ENCODE assay signal across 8 cellular contexts in genomic region chr9:6054280-6055099, GRCh38. TPM values are rescaled to one million over a fixed set of nuclear protein-coding genes. Genes with fewer than 3 reads are reported as not detected.
DNase-seq lines count a peak whose midpoint lies in the region; ATAC-seq and TF ChIP-seq lines count a peak whose summit lies in the region.

No MANE protein-coding gene starts in this region.

- H3K9me3 Mint-ChIP-seq in nephron: peaks cover 6% of the 10 kb centered on the region

- intact Hi-C loops in esophagus squamous epithelium (cut with DNase I): loop anchor here (5.0 kb wide), 3 partner anchors 138 to 253 kb away; no protein-coding TSS in a partner anchor

- no peak for TF ChIP-seq POLR2A in esophagus squamous epithelium (IDR thresholded peaks at IDR 0.05)

- H3K4me1 Mint-ChIP-seq in nephron: no peaks in the 10 kb centered on the region

- H3K27me3 ChIP-seq in HL-60 (ENCODE audit: insufficient read depth, poor library complexity, severe bottlenecking) (no peaks in the 10 kb centered on the region), esophagus squamous epithelium (no peaks in the 10 kb centered on the region), thoracic aorta (replicated peaks; ENCODE audit: insufficient read depth) (no peaks in the 10 kb centered on the region)

- no peaks in the 10 kb centered on the region for H3K36me3 ChIP-seq in esophagus squamous epithelium
- H3K36me3 ChIP-seq in thoracic aorta: no peaks in the 10 kb centered on the region

- peak; percentile 73 for TF ChIP-seq CTCF in HL-60 (IDR thresholded peaks at IDR 0.05; ENCODE audit: insufficient read depth, low read length)
- peak; percentile 35 to 79 (median 63) for TF ChIP-seq CTCF in esophagus squamous epithelium (IDR thresholded peaks at IDR 0.05)
- TF ChIP-seq CTCF in nephron (IDR thresholded peaks at IDR 0.05; ENCODE audit: unreplicated experiment in 3 of 3): peak; percentile 72 to 79 (median 72)
- peak; percentile 64 for TF ChIP-seq CTCF in thoracic aorta (IDR thresholded peaks at IDR 0.05)

- H3K4me1 ChIP-seq in esophagus squamous epithelium (peaks cover 0 to 10% (median 0%) of the 10 kb centered on the region in 3 donors), thoracic aorta (ENCODE audit: control insufficient read depth in 1 of 2, low read depth in 2 of 2) (no peaks in the 10 kb centered on the region)

- WGBS in esophagus squamous epithelium, 2 donors: 3 to 13% methylated on average over 3 of the region's 3 CpGs

- no peak overlapping the region for H3K4me3 ChIP-seq in HL-60 (replicated peaks; ENCODE audit: insufficient read depth, low read length)
- H3K4me3 ChIP-seq in esophagus squamous epithelium: no peak overlapping the region
- H3K4me3 ChIP-seq in thoracic aorta: no peak overlapping the region

- H3K4me3 Mint-ChIP-seq in nephron: no peak overlapping the region

- H3K9me3 ChIP-seq in esophagus squamous epithelium (no peaks in the 10 kb centered on the region), thoracic aorta (no peaks in the 10 kb centered on the region)

- no peaks in the 10 kb centered on the region for H3K27me3 Mint-ChIP-seq in nephron (ENCODE audit: low read depth)

- H3K27ac ChIP-seq in HL-60 (replicated peaks): no peak overlapping the region
- no peak overlapping the region for H3K27ac ChIP-seq in esophagus squamous epithelium
- H3K27ac ChIP-seq in thoracic aorta: no peak overlapping the region

- no peak for ATAC-seq in thoracic aorta (ENCODE audit: insufficient number of reproducible peaks, low FRiP score, low read depth)
- no peak for ATAC-seq in GM21737 (IDR thresholded peaks at IDR 0.05; ENCODE audit: unreplicated experiment)

- no peak overlapping the region for H3K27ac Mint-ChIP-seq in nephron

- peak; percentile 70 for DNase-seq in GDM1 (lab: John Stamatoyannopoulos, UW)
- peak; percentile 72 to 75 for DNase-seq in HL-60 (ENCODE audit: low read depth in 1 of 2, low spot score in 1 of 2)
- DNase-seq in NOMO-1 treated with dmso at 0.1 percent for 144 hours (lab: John Stamatoyannopoulos, UW; ENCODE audit: unreplicated experiment): peak; percentile 8
- peak; percentile 54 for DNase-seq in activated T-cell treated with anti-CD3 and anti-CD28 coated beads for 24 hours (ENCODE audit: low read depth)
- no peak for DNase-seq in esophagus squamous epithelium (lab: John Stamatoyannopoulos, UW)
- no peak for DNase-seq in thoracic aorta (ENCODE audit: low spot score)

- H3K36me3 Mint-ChIP-seq in nephron (ENCODE audit: low read depth): no peaks in the 10 kb centered on the region

RNA-seq across cellular contexts. Expression of gene RANBP6, which starts 39.1 kb away (rescaled TPM):
- total RNA-seq in esophagus squamous epithelium: 10 to 100 TPM in 2 of 4 donors, 1 to 10 TPM in 2; 5.9 to 17.7 (median 10.9) TPM
- total RNA-seq in thoracic aorta: 10 to 100 TPM in 1 of 2 donors, 1 to 10 TPM in 1; 8.4 to 23.6 TPM

Comparison
In these comparisons a context has a peak if more than half of its experiments do, and no peak if none do; other contexts are left out.
1. DNase-seq: peak in GDM1 (single experiment), HL-60 (2 of 2), NOMO-1 treated with dmso at 0.1 percent for 144 hours (single experiment) and activated T-cell treated with anti-CD3 and anti-CD28 coated beads for 24 hours (single experiment); none in esophagus squamous epithelium (single experiment) and thoracic aorta (single experiment).
2. Peak in every context shown above with its lines, with median percentiles within 50 percentile points of each other: CTCF ChIP-seq.